Comparison of ENCODE assay signal across 1 cellular context in the genomic region with DNA sequence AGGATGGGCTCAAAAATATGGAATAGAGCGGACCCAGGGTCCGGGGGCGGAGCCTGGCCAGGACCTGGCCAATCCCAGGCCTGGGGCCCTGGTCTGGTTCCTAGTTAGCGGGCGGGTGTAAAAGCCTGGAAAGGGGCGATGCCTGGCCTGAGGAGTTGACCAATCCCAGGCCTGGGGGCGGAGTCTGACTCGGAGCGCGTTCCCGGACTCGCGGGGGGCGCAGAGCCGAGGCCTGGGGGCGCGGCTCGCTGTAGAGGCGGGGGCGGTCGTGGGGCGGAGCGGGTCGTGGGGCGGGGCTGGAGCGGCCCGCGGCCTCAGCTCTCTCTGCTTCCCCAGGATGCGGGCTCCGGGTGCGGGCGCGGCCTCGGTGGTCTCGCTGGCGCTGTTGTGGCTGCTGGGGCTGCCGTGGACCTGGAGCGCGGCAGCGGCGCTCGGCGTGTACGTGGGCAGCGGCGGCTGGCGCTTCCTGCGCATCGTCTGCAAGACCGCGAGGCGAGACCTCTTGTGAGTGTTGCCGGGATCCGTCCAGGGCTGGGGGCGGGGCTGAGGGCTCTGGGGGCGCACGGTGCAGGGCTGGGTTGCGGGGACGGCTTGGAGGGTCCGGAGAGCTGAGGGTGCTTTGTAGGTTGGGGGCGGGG.
TF ChIP-seq lines count a peak whose summit lies in the region.

SLC27A1 (plus strand) TSS at position 321 of the 638 bp plus-strand sequence; CDS start at position 338, 17 bp downstream.

TF ChIP-seq in HepG2, 621 proteins besides CTCF, POLR2A, EP300 and RAD21 (continued from another document and continues in another):
- TF ChIP-seq ZNF687 (CRISPR knock-in tag; IDR thresholded peaks at IDR 0.05) (peak; percentile 67), GABPA (IDR thresholded peaks at IDR 0.05; ENCODE audit: low read depth, low read length) (no peak), GABPA (CRISPR knock-in tag; IDR thresholded peaks at IDR 0.05; ENCODE audit: low read depth) (no peak), GPN1 (CRISPR knock-in tag; IDR thresholded peaks at IDR 0.05; ENCODE audit: borderline replicate concordance) (no peak), TAF15 (IDR thresholded peaks at IDR 0.05; ENCODE audit: low read depth, low read length, poor library complexity, severe bottlenecking) (no peak), TSC22D2 (CRISPR knock-in tag; IDR thresholded peaks at IDR 0.05; ENCODE audit: borderline replicate concordance) (no peak), ZBTB14 (CRISPR knock-in tag; IDR thresholded peaks at IDR 0.05) (peak; percentile 64; the same call in 1 of the 2 replicates), TFDP2 (CRISPR knock-in tag; IDR thresholded peaks at IDR 0.05) (no peak), TOE1 (CRISPR knock-in tag; IDR thresholded peaks at IDR 0.05) (no peak), ZNF598 (CRISPR knock-in tag; IDR thresholded peaks at IDR 0.05; ENCODE audit: borderline replicate concordance) (0 out of 2 replicates have a peak, but pooled peaks have one; percentile 16), SAP130 (CRISPR knock-in tag; IDR thresholded peaks at IDR 0.05; ENCODE audit: low read depth) (0 out of 2 replicates have a peak, but pooled peaks have one; percentile 30), ZNF510 (CRISPR knock-in tag; IDR thresholded peaks at IDR 0.05; ENCODE audit: low read depth) (no peak), ZNF382 (CRISPR knock-in tag; IDR thresholded peaks at IDR 0.05; ENCODE audit: borderline replicate concordance) (no peak), ZXDC (CRISPR knock-in tag; IDR thresholded peaks at IDR 0.05) (no peak), XRCC5 (optimal IDR thresholded peaks at IDR 0.05; ENCODE audit: low read length) (peak; percentile 61), THYN1 (CRISPR knock-in tag; IDR thresholded peaks at IDR 0.05; ENCODE audit: borderline replicate concordance, low read depth) (no peak), ATF7-NPFF (CRISPR knock-in tag; IDR thresholded peaks at IDR 0.05; ENCODE audit: low read depth) (no peak), CBFB (CRISPR knock-in tag; IDR thresholded peaks at IDR 0.05) (0 out of 2 replicates have a peak, but pooled peaks have one; percentile 13), ZNF703 (CRISPR knock-in tag; IDR thresholded peaks at IDR 0.05; ENCODE audit: borderline replicate concordance) (no peak), PAWR (CRISPR knock-in tag; IDR thresholded peaks at IDR 0.05; ENCODE audit: borderline replicate concordance) (no peak), SRSF9 (IDR thresholded peaks at IDR 0.05; ENCODE audit: borderline replicate concordance, insufficient read depth, low read depth, low read length, poor library complexity, severe bottlenecking) (no peak), MEIS2 (CRISPR knock-in tag; IDR thresholded peaks at IDR 0.05) (0 out of 2 replicates have a peak, but pooled peaks have one; percentile 40), JUND (CRISPR knock-in tag; IDR thresholded peaks at IDR 0.05) (no peak), POLR2AphosphoS2 (IDR thresholded peaks at IDR 0.05; ENCODE audit: low read depth, low read length) (no peak), BCL3 (CRISPR knock-in tag; IDR thresholded peaks at IDR 0.05) (no peak), RNF219 (CRISPR knock-in tag; IDR thresholded peaks at IDR 0.05) (no peak), RBM22 (optimal IDR thresholded peaks at IDR 0.05; ENCODE audit: low read length) (no peak), SMARCE1 (IDR thresholded peaks at IDR 0.05; ENCODE audit: borderline replicate concordance) (no peak)
- TF ChIP-seq, protein P1, sequence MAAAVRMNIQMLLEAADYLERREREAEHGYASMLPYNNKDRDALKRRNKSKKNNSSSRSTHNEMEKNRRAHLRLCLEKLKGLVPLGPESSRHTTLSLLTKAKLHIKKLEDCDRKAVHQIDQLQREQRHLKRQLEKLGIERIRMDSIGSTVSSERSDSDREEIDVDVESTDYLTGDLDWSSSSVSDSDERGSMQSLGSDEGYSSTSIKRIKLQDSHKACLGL (CRISPR knock-in tag; IDR thresholded peaks at IDR 0.05) = peak; percentile 36; the same call in 1 of the 2 replicates
- TF ChIP-seq, protein P2, sequence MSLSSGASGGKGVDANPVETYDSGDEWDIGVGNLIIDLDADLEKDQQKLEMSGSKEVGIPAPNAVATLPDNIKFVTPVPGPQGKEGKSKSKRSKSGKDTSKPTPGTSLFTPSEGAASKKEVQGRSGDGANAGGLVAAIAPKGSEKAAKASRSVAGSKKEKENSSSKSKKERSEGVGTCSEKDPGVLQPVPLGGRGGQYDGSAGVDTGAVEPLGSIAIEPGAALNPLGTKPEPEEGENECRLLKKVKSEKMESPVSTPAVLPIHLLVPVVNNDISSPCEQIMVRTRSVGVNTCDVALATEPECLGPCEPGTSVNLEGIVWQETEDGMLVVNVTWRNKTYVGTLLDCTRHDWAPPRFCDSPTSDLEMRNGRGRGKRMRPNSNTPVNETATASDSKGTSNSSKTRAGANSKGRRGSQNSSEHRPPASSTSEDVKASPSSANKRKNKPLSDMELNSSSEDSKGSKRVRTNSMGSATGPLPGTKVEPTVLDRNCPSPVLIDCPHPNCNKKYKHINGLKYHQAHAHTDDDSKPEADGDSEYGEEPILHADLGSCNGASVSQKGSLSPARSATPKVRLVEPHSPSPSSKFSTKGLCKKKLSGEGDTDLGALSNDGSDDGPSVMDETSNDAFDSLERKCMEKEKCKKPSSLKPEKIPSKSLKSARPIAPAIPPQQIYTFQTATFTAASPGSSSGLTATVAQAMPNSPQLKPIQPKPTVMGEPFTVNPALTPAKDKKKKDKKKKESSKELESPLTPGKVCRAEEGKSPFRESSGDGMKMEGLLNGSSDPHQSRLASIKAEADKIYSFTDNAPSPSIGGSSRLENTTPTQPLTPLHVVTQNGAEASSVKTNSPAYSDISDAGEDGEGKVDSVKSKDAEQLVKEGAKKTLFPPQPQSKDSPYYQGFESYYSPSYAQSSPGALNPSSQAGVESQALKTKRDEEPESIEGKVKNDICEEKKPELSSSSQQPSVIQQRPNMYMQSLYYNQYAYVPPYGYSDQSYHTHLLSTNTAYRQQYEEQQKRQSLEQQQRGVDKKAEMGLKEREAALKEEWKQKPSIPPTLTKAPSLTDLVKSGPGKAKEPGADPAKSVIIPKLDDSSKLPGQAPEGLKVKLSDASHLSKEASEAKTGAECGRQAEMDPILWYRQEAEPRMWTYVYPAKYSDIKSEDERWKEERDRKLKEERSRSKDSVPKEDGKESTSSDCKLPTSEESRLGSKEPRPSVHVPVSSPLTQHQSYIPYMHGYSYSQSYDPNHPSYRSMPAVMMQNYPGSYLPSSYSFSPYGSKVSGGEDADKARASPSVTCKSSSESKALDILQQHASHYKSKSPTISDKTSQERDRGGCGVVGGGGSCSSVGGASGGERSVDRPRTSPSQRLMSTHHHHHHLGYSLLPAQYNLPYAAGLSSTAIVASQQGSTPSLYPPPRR (CRISPR knock-in tag; IDR thresholded peaks at IDR 0.05; ENCODE audit: borderline replicate concordance) = no peak
